10 cellular contexts compared by ENCODE assay signal in genomic region chr3:95923496-95924210, GRCh38.
DNase-seq lines count a peak whose midpoint lies in the region; ATAC-seq and TF ChIP-seq lines count a peak whose summit lies in the region.
"Had no signal": no experiment of that assay in that cellular context is flagged by ENCODE, and none has a peak within 500 bp of the region (broad histone marks: within the 10 kb centered on the region; RNA-seq: fewer than 3 reads in every experiment).

No MANE protein-coding gene starts in this region.

- no peaks in the 10 kb centered on the region for H3K36me3 Mint-ChIP-seq in T-helper 17 cell (ENCODE audit: low read depth)
- H3K36me3 Mint-ChIP-seq: T-cell had no signal

- ATAC-seq in HG02763 (IDR thresholded peaks at IDR 0.05; ENCODE audit: unreplicated experiment) (no peak), HG03354 (IDR thresholded peaks at IDR 0.05; ENCODE audit: poor library complexity, severe bottlenecking, unreplicated experiment) (no peak), T-helper 17 cell (no peak)
- ATAC-seq: GM12878, T-cell had no signal

- no peak for TF ChIP-seq CTCF in colonic mucosa (IDR thresholded peaks at IDR 0.05)

- H3K27me3 ChIP-seq in colonic mucosa = no peaks in the 10 kb centered on the region

- intact Hi-C loops in colonic mucosa (cut with DNase I) = no loop called here

- peak overlapping the region; percentile 31 for H3K27ac ChIP-seq in colonic mucosa

- no peak overlapping the region for H3K9ac ChIP-seq in colonic mucosa (ENCODE audit: low read depth in 2 of 2, low read length in 2 of 2)

- no peaks in the 10 kb centered on the region for H3K9me3 ChIP-seq in colonic mucosa
- H3K9me3 ChIP-seq in T-helper 17 cell (ENCODE audit: control insufficient read depth, low read length, poor library complexity, severe bottlenecking) = no peaks in the 10 kb centered on the region

- DNase-seq in AG08396 (ENCODE audit: low spot score) = peak; percentile 59
- peak; percentile 91 for DNase-seq in HT1080 (ENCODE audit: low read depth)
- peak; percentile 53 for DNase-seq in colonic mucosa
- DNase-seq in myocyte (ENCODE audit: low read depth) = peak; percentile 1
- no peak for DNase-seq in T-helper 17 cell
- no peak for DNase-seq in SKM-1 treated with dmso at 0.1 percent for 144 hours (lab: John Stamatoyannopoulos, UW; ENCODE audit: unreplicated experiment)
- DNase-seq: T-cell had no signal

- no peak overlapping the region for H3K27ac Mint-ChIP-seq in T-helper 17 cell
- H3K27ac Mint-ChIP-seq: T-cell had no signal

- no peaks in the 10 kb centered on the region for H3K4me1 Mint-ChIP-seq in T-helper 17 cell
- H3K4me1 Mint-ChIP-seq: T-cell had no signal

- H3K27me3 Mint-ChIP-seq in T-helper 17 cell = no peaks in the 10 kb centered on the region
- H3K27me3 Mint-ChIP-seq: T-cell had no signal

- H3K4me3 ChIP-seq in colonic mucosa = no peak overlapping the region
- H3K4me3 ChIP-seq: GM12878 had no signal

- no peaks in the 10 kb centered on the region for H3K4me1 ChIP-seq in colonic mucosa

- no peaks in the 10 kb centered on the region for H3K36me3 ChIP-seq in colonic mucosa

- H3K4me3 Mint-ChIP-seq in T-helper 17 cell = no peak overlapping the region
- H3K4me3 Mint-ChIP-seq: T-cell had no signal

Comparison
In these comparisons a context has a peak if more than half of its experiments do, and no peak if none do; other contexts are left out.
1. DNase-seq: peak in AG08396 (single experiment), HT1080 (single experiment), colonic mucosa (single experiment) and myocyte (single experiment); none in T-helper 17 cell (0 of 3) and SKM-1 treated with dmso at 0.1 percent for 144 hours (single experiment).